In genomic region chr22:19319281-19319680, GRCh38 we compare ENCODE assay signal across 29 cellular contexts. TPM values are rescaled to one million over a fixed set of nuclear protein-coding genes. Genes with fewer than 3 reads are reported as not detected.
DNase-seq lines count a peak whose midpoint lies in the region; ATAC-seq, FAIRE-seq and TF ChIP-seq lines count a peak whose summit lies in the region.
"Had no signal": no experiment of that assay in that cellular context is flagged by ENCODE, and none has a peak within 500 bp of the region (broad histone marks: within the 10 kb centered on the region; RNA-seq: fewer than 3 reads in every experiment).

No MANE protein-coding gene starts in this region.

- TF ChIP-seq RAD21 in K562 (CRISPR knock-in tag; conservative IDR thresholded peaks at IDR 0.05 in 1 of 2, IDR thresholded peaks at IDR 0.05 in 1 of 2) = no peak

- no peaks in the 10 kb centered on the region for H4K20me1 ChIP-seq in K562 (replicated peaks; ENCODE audit: control insufficient read depth, insufficient read depth, low read length)
- H4K20me1 ChIP-seq: BLaER1; BLaER1 treated with 17β-estradiol and CSF1 and Interleukin-3, amounts not matched to agents 10 nM and 100 nM had no signal

- no peak for TF ChIP-seq POLR2A in K562 (conservative IDR thresholded peaks at IDR 0.05)

- intact Hi-C loops in K562 (cut with micrococcal nuclease) = no loop called here

- no peak for ATAC-seq in K562
- ATAC-seq: A549; CD8-positive, alpha-beta T cell had no signal

- DNase-seq in K562 (ENCODE audit: extremely low read depth in 1 of 4, low spot score in 3 of 4) (no peak), NCI-H1417 (lab: John Stamatoyannopoulos, UW) (no peak)
- DNase-seq: 8988T; ACHN; AML-193; BE2C; C1 segment of cervical spinal cord; Caco-2; Calu3; CD4-positive, alpha-beta memory T cell; CD4-positive, alpha-beta T cell; CD4-positive, CD25-positive, alpha-beta regulatory T cell; CD8-positive, alpha-beta memory T cell; CD8-positive, alpha-beta T cell; COR-L47; DMS 273 treated with DMSO at 0.1 percent for 48 hours; DMS153; DMS53; DMS79; DMS79 treated with DMSO at 0.1 percent for 48 hours; DND-41; EL had no signal

- no peak for FAIRE-seq in K562 (lab: Jason Lieb, UNC)
- FAIRE-seq: A204.1, A549, D721Med had no signal

- POLR2A ChIA-PET in K562 (lab: Yijun Ruan, JAX) = interaction anchor here (0.6 to 1.1 kb wide), 2 partner anchors 14 to 183 kb away, joined by 3 read pairs; no protein-coding TSS in a partner anchor

- H2AFZ ChIP-seq in K562 (ENCODE audit: low read depth, low read length) = no peak overlapping the region

- CTCF ChIA-PET in K562 (lab: Yijun Ruan, JAX; ENCODE audit: low intra/inter-chr PET ratio) = no interaction called here

- H3K79me2 ChIP-seq in K562 (ENCODE audit: control insufficient read depth, insufficient read depth, low read length) = no peaks in the 10 kb centered on the region

- no peak overlapping the region for H3K4me2 ChIP-seq in K562 (ENCODE audit: insufficient read depth, low read length)
- H3K4me2 ChIP-seq: A549; BLaER1; BLaER1 treated with 17β-estradiol and CSF1 and Interleukin-3, amounts not matched to agents 10 nM and 100 nM had no signal

- peaks cover 0 to 12% of the 10 kb centered on the region in 2 experiments; a peak in 2 of 5 replicates for H3K27me3 ChIP-seq in K562 (ENCODE audit: control insufficient read depth in 2 of 2, insufficient read depth in 2 of 2, low read length in 2 of 2)
- H3K27me3 ChIP-seq: BE2C; BLaER1; BLaER1 treated with 17β-estradiol and CSF1 and Interleukin-3, amounts not matched to agents 10 nM and 100 nM had no signal

- no TSS peak for BruUV-seq in K562 (replicated peaks; lab: Mats Ljungman, UMichigan)

- no peak overlapping the region for H3K27ac ChIP-seq in K562 (ENCODE audit: extremely low read depth, low read depth, low read length)
- H3K27ac ChIP-seq: 22Rv1; A549; BLaER1; BLaER1 treated with 17β-estradiol and CSF1 and Interleukin-3, amounts not matched to agents 10 nM and 100 nM; C4-2B had no signal

- peaks cover 26% of the 10 kb centered on the region for H3K9me3 ChIP-seq in K562 (replicated peaks; ENCODE audit: control insufficient read depth, insufficient read depth, low read depth, low read length)

- no peak overlapping the region for H3K4me3 ChIP-seq in K562
- H3K4me3 ChIP-seq: A549; BLaER1; BLaER1 treated with 17β-estradiol and CSF1 and Interleukin-3, amounts not matched to agents 10 nM and 100 nM had no signal

- H3K9ac ChIP-seq in K562 (ENCODE audit: insufficient read depth in 1 of 2, low read depth in 2 of 2, low read length in 2 of 2) = no peak overlapping the region
- H3K9ac ChIP-seq: BLaER1; BLaER1 treated with 17β-estradiol and CSF1 and Interleukin-3, amounts not matched to agents 10 nM and 100 nM had no signal

- in situ Hi-C loops in K562 (cut with MboI) = no loop called here

- TF ChIP-seq CTCF in K562 (IDR thresholded peaks at IDR 0.05 in 2 of 3, conservative IDR thresholded peaks at IDR 0.05 in 1 of 3; ENCODE audit: insufficient read depth in 2 of 3, low read depth in 1 of 3, low read length in 3 of 3) = no peak

- no peaks in the 10 kb centered on the region for H3K4me1 ChIP-seq in K562 (replicated peaks in 1 of 2; ENCODE audit: control insufficient read depth in 2 of 2, insufficient read depth in 2 of 2, low read length in 2 of 2)
- H3K4me1 ChIP-seq: A549; BE2C; BLaER1; BLaER1 treated with 17β-estradiol and CSF1 and Interleukin-3, amounts not matched to agents 10 nM and 100 nM; Caco-2 had no signal

- no peaks in the 10 kb centered on the region for H3K36me3 ChIP-seq in K562 (ENCODE audit: control insufficient read depth, insufficient read depth, low read length)
- H3K36me3 ChIP-seq: BE2C, BLaER1 had no signal

- no peak for TF ChIP-seq EP300 in K562 (IDR thresholded peaks at IDR 0.05; ENCODE audit: low read length)

- H3K9me1 ChIP-seq in K562 (ENCODE audit: control insufficient read depth, insufficient read depth, low read length) = no peaks in the 10 kb centered on the region

TF ChIP-seq in K562, 482 proteins besides CTCF, POLR2A, EP300 and RAD21:
- TF ChIP-seq XRCC5 (IDR thresholded peaks at IDR 0.05; ENCODE audit: low read depth, low read length) = no peak
- TF ChIP-seq THRAP3 (IDR thresholded peaks at IDR 0.05; ENCODE audit: borderline replicate concordance) = peak; percentile 76; the same call in 1 of the 2 replicates
- TF ChIP-seq NR0B1 (IDR thresholded peaks at IDR 0.05; ENCODE audit: partially characterized antibody) = peak; percentile 88

RNA-seq across cellular contexts. Expression of gene CLTCL1, which starts 27.8 kb away (rescaled TPM):
- 78.7 and 79.9 TPM in 2 replicates for total RNA-seq in K562 (2011; cell fraction: chromatin; rRNA removed; ENCODE audit: low replicate concordance)
- 32.0 and 34.7 TPM in 2 replicates for total RNA-seq in K562 (2011; cell fraction: nucleolus; rRNA removed)
- 23.7 and 38.1 TPM in 2 replicates for total RNA-seq in K562 (2011; cell fraction: nucleoplasm; rRNA removed)
- total RNA-seq in K562 (2014; rRNA removed) (4.3 and 5.4 TPM in 2 replicates), K562 (2014; rRNA removed; fragmentation: Illumina TruSeq; extraction: Trizol) (4.2 and 4.6 TPM in 2 replicates), K562 (2015; rRNA removed; fragmentation: Illumina TruSeq; extraction: Trizol) (3.6 and 4.5 TPM in 2 replicates), K562 (2021) (8.5 and 8.8 TPM in 2 replicates)
- polyA plus RNA-seq in K562 (2011; rRNA removed) (11.7 and 17.0 TPM in 2 replicates), K562 (2014; fragmentation: Illumina TruSeq; extraction: Trizol) (4.3 and 5.0 TPM in 2 replicates), K562 (2014; fragmentation: Nextera tagmentation; extraction: Ambion mirVana) (1 to 10 TPM; 1.1 to 2.1 TPM), K562 (2014; rRNA removed) (5.8 and 8.8 TPM in 2 replicates)
- polyA plus RNA-seq in K562 (2011; cell fraction: cytosol; rRNA removed) = 10.3 and 14.5 TPM in 2 replicates
- polyA plus RNA-seq in K562 (2011; cell fraction: nucleus; rRNA removed) = 41.1 and 49.0 TPM in 2 replicates
- 5.7 and 18.7 TPM in 2 replicates for polyA plus RNA-seq in K562 (2012)
- 25.0 and 27.6 TPM in 2 replicates for polyA minus RNA-seq in K562 (2011; rRNA and poly(A)+ RNA removed)
- polyA minus RNA-seq in K562 (2011; cell fraction: cytosol; rRNA and poly(A)+ RNA removed) = 12.9 and 15.0 TPM in 2 replicates
- 18.0 and 35.4 TPM in 2 replicates for polyA minus RNA-seq in K562 (2011; cell fraction: nucleus; rRNA and poly(A)+ RNA removed)
- polyA plus RNA-seq: CD4-positive, alpha-beta memory T cell had no signal
